Comparison of ENCODE assay signal across 8 cellular contexts in genomic region chr9:114397848-114398605, GRCh38. TPM values are rescaled to one million over a fixed set of nuclear protein-coding genes. Genes with fewer than 3 reads are reported as not detected.
DNase-seq lines count a peak whose midpoint lies in the region; ATAC-seq and TF ChIP-seq lines count a peak whose summit lies in the region.

No MANE protein-coding gene starts in this region.

- peak overlapping the region; percentile 93 for H3K27ac Mint-ChIP-seq in progenitor cell of endocrine pancreas

- peak; percentile 88 for DNase-seq in GM12864 (ENCODE audit: low read depth)
- DNase-seq in NCI-H1092 (lab: John Stamatoyannopoulos, UW), result peak; percentile 87
- peak; percentile 86 for DNase-seq in SW480 (ENCODE audit: low spot score)
- DNase-seq in left cardiac atrium, result peak; percentile 98
- peak; percentile 94 for DNase-seq in progenitor cell of endocrine pancreas (ENCODE audit: low spot score, unreplicated experiment)
- DNase-seq in upper lobe of right lung, result peak; percentile 99

- TF ChIP-seq CTCF in GM12864 (IDR thresholded peaks at IDR 0.05; ENCODE audit: low read depth, low read length, missing control alignments) (no peak), progenitor cell of endocrine pancreas (IDR thresholded peaks at IDR 0.05; ENCODE audit: unreplicated experiment) (no peak), upper lobe of right lung (IDR thresholded peaks at IDR 0.05) (peak; percentile 7)

- H3K27me3 ChIP-seq in upper lobe of right lung, result no peaks in the 10 kb centered on the region

- ATAC-seq in HG02623 (IDR thresholded peaks at IDR 0.05; ENCODE audit: unreplicated experiment) (peak; percentile 78), left cardiac atrium (peak; percentile 94 to 96), upper lobe of right lung (peak; percentile 95)

- peak overlapping the region; percentile 86 for H3K4me3 Mint-ChIP-seq in progenitor cell of endocrine pancreas (ENCODE audit: low read depth)

- no peaks in the 10 kb centered on the region for H3K36me3 ChIP-seq in upper lobe of right lung

- H3K4me1 ChIP-seq in upper lobe of right lung, result peaks cover 22% of the 10 kb centered on the region

- 0% methylated on average over 51 to 66 of the region's 66 CpGs for WGBS in adipose tissue, 3 donors

- peaks cover 3% of the 10 kb centered on the region for H3K27me3 Mint-ChIP-seq in progenitor cell of endocrine pancreas

- peaks cover 13% of the 10 kb centered on the region for H3K4me1 Mint-ChIP-seq in progenitor cell of endocrine pancreas (ENCODE audit: low read depth)

- H3K4me3 ChIP-seq in GM12864 (ENCODE audit: low read depth, low read length) (peak overlapping the region; percentile 93), upper lobe of right lung (peak overlapping the region; percentile 98)

- H3K9me3 Mint-ChIP-seq in progenitor cell of endocrine pancreas (ENCODE audit: low read depth), result no peaks in the 10 kb centered on the region

- no peaks in the 10 kb centered on the region for H3K9me3 ChIP-seq in upper lobe of right lung

- peaks cover 2% of the 10 kb centered on the region for H3K36me3 Mint-ChIP-seq in progenitor cell of endocrine pancreas (ENCODE audit: insufficient read depth)

- intact Hi-C loops in left cardiac atrium (cut with DNase I) (no loop called here), upper lobe of right lung (cut with DNase I) (no loop called here)

- peak overlapping the region; percentile 91 for H3K27ac ChIP-seq in adipose tissue (ENCODE audit: low read depth, low read length)
- H3K27ac ChIP-seq in upper lobe of right lung, result peak overlapping the region; percentile 96

RNA-seq across cellular contexts. Expression of gene AKNA, which starts 10.2 kb away (rescaled TPM):
- polyA plus RNA-seq in adipose tissue, result 10 to 100 TPM; 10.3 to 25.5 (median 22.3) TPM
- 10 to 100 TPM in 1 of 2 donors, 1 to 10 TPM in 1; 9.1 to 13.0 TPM for total RNA-seq in left cardiac atrium
- 19.3 and 24.6 TPM in 2 replicates for total RNA-seq in progenitor cell of endocrine pancreas
- total RNA-seq in upper lobe of right lung, result 54.7 TPM

Comparison
In these comparisons a context has a peak if more than half of its experiments do, and no peak if none do; other contexts are left out.
1. Peak in every context shown above with its lines: DNase-seq, ATAC-seq, H3K4me3 ChIP-seq and H3K27ac ChIP-seq.